Comparison of ENCODE assay signal across 2 cellular contexts in the genomic region with DNA sequence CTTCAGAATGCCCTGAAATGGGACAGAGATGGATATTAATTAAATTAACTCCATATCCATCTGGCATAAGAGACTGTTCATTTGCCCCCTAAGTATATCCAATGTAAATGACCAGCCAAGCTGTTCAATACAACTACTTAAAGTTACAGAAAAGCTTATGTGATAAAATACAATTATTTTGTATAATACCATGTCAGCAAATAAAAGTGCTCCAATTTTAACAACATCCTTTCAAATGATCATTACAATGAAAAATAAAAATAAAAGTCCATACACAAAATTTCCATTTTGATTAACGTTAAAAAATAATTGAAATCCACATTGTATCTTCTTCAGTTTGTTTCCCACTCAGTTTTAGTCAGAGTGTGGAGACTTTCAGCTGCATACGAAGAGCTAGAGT.
TF ChIP-seq lines count a peak whose summit lies in the region.

No MANE protein-coding gene starts in this region.

TF ChIP-seq in HepG2, 621 proteins besides CTCF, POLR2A, EP300 and RAD21:
- TF ChIP-seq SNAI1 (CRISPR knock-in tag; IDR thresholded peaks at IDR 0.05; ENCODE audit: borderline replicate concordance) (no peak), MAFK (conservative IDR thresholded peaks at IDR 0.05 in 1 of 2, IDR thresholded peaks at IDR 0.05 in 1 of 2; ENCODE audit: low read length in 2 of 2) (peak; percentile 63 to 82), MYNN (CRISPR knock-in tag; IDR thresholded peaks at IDR 0.05; ENCODE audit: low read depth) (no peak), ASH2L (IDR thresholded peaks at IDR 0.05; ENCODE audit: insufficient read length, low read depth, low read length) (no peak), MAFF (IDR thresholded peaks at IDR 0.05; ENCODE audit: low read depth, low read length) (peak; percentile 73; the same call in 1 of the 2 replicates)
- TF ChIP-seq, protein P1, sequence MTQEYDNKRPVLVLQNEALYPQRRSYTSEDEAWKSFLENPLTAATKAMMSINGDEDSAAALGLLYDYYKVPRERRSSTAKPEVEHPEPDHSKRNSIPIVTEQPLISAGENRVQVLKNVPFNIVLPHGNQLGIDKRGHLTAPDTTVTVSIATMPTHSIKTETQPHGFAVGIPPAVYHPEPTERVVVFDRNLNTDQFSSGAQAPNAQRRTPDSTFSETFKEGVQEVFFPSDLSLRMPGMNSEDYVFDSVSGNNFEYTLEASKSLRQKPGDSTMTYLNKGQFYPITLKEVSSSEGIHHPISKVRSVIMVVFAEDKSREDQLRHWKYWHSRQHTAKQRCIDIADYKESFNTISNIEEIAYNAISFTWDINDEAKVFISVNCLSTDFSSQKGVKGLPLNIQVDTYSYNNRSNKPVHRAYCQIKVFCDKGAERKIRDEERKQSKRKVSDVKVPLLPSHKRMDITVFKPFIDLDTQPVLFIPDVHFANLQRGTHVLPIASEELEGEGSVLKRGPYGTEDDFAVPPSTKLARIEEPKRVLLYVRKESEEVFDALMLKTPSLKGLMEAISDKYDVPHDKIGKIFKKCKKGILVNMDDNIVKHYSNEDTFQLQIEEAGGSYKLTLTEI (CRISPR knock-in tag; conservative IDR thresholded peaks at IDR 0.05) = no peak

TF ChIP-seq in K562, 482 proteins besides CTCF, POLR2A, EP300 and RAD21:
- TF ChIP-seq C11orf30 (IDR thresholded peaks at IDR 0.05; ENCODE audit: low read depth) = peak; percentile 45; the same call in 1 of the 2 replicates
- TF ChIP-seq ZNF316 (IDR thresholded peaks at IDR 0.05) = peak; percentile 73
- TF ChIP-seq RBM22 (IDR thresholded peaks at IDR 0.05; ENCODE audit: low read depth, low read length, poor library complexity, severe bottlenecking) = no peak
